ENCODE assay signal across 8 cellular contexts in genomic region chr6:41503841-41504525, GRCh38. TPM values are rescaled to one million over a fixed set of nuclear protein-coding genes. Genes with fewer than 3 reads are reported as not detected.
A peak's percentile ranks its signal among the peaks of the same experiment; 100 is the strongest.
DNase-seq lines count a peak whose midpoint lies in the region; ATAC-seq and TF ChIP-seq lines count a peak whose summit lies in the region.

No MANE protein-coding gene starts in this region.

- H3K9ac ChIP-seq in iPS-15b (ENCODE audit: low read depth, low read length), result no peak overlapping the region

- ATAC-seq in GM19463 (IDR thresholded peaks at IDR 0.05; ENCODE audit: unreplicated experiment), result peak; percentile 56
- ATAC-seq in activated T-cell treated with anti-CD3 and anti-CD28 coated beads, Interleukin-2, amount 50 U/mL, for 4 hours, result peak; percentile 37 to 49

- peaks cover 12% of the 10 kb centered on the region for H3K4me1 Mint-ChIP-seq in activated T-cell treated with anti-CD3 and anti-CD28 coated beads, Interleukin-2, amount 50 U/mL, for 4 hours (ENCODE audit: low read depth)

- peak overlapping the region in 14 of 21 experiments; percentile 29 to 79 (median 62) for H3K27ac ChIP-seq in skin epidermis

- H3K4me3 ChIP-seq in AG09309 (ENCODE audit: control insufficient read depth, low read depth, low read length) (peak overlapping the region; percentile 25), iPS-15b (ENCODE audit: low read depth, low read length) (peak overlapping the region; percentile 47), skin epidermis (peak overlapping the region in 5 of 7 experiments; percentile 10 to 39 (median 19))

- no peak for TF ChIP-seq CTCF in AG09309 (IDR thresholded peaks at IDR 0.05; ENCODE audit: control insufficient read depth, insufficient read depth, low read depth, low read length, missing control alignments)

- peaks cover 15% of the 10 kb centered on the region for H3K4me1 ChIP-seq in iPS-15b (ENCODE audit: control insufficient read depth, insufficient read depth, low read length)

- peaks cover 80% of the 10 kb centered on the region for H3K27me3 ChIP-seq in iPS-15b (ENCODE audit: control insufficient read depth, insufficient read depth, low read length)

- no peaks in the 10 kb centered on the region for H3K36me3 ChIP-seq in iPS-15b (ENCODE audit: control insufficient read depth, insufficient read depth, low read length)

- no peaks in the 10 kb centered on the region for H3K9me3 ChIP-seq in iPS-15b (ENCODE audit: control insufficient read depth, insufficient read depth, low read length)

- peak overlapping the region; percentile 71 for H3K4me3 Mint-ChIP-seq in activated T-cell treated with anti-CD3 and anti-CD28 coated beads, Interleukin-2, amount 50 U/mL, for 4 hours

- peaks cover 57% of the 10 kb centered on the region for H3K27me3 Mint-ChIP-seq in activated T-cell treated with anti-CD3 and anti-CD28 coated beads, Interleukin-2, amount 50 U/mL, for 4 hours (ENCODE audit: low read depth)

- no peaks in the 10 kb centered on the region for H3K9me3 Mint-ChIP-seq in activated T-cell treated with anti-CD3 and anti-CD28 coated beads, Interleukin-2, amount 50 U/mL, for 4 hours

- no peak for DNase-seq in AG09309 (ENCODE audit: low read depth)
- no peak for DNase-seq in activated T-cell treated with anti-CD3 and anti-CD28 coated beads, Interleukin-2, amount 50 U/mL, for 4 hours
- no peak for DNase-seq in foreskin melanocyte
- DNase-seq in GM19240 (ENCODE audit: insufficient read length, low spot score), result no peak
- no peak for DNase-seq in DMS153 treated with DMSO at 0.1 percent for 48 hours (lab: John Stamatoyannopoulos, UW; ENCODE audit: unreplicated experiment)

- no peaks in the 10 kb centered on the region for H3K36me3 Mint-ChIP-seq in activated T-cell treated with anti-CD3 and anti-CD28 coated beads, Interleukin-2, amount 50 U/mL, for 4 hours (ENCODE audit: insufficient read depth)

RNA-seq across cellular contexts. Expression of gene FOXP4, which starts 42.2 kb away (rescaled TPM):
- 10 to 100 TPM; 23.0 to 38.6 (median 28.2) TPM for total RNA-seq in activated T-cell treated with anti-CD3 and anti-CD28 coated beads, Interleukin-2, amount 50 U/mL, for 4 hours
